ENCODE assay signal across 1 cellular context in genomic region chr5:125657936-125658335, GRCh38.
A peak's percentile ranks its signal among the peaks of the same experiment; 100 is the strongest.
TF ChIP-seq lines count a peak whose summit lies in the region.

No MANE protein-coding gene starts in this region.

TF ChIP-seq in HEK293, 187 proteins besides CTCF, POLR2A, EP300 and RAD21 (continued from another document and continues in another):
- peak; percentile 66; the same call in 1 of the 2 replicates for TF ChIP-seq HIC1 (tag by site-specific recombination; IDR thresholded peaks at IDR 0.05)
- TF ChIP-seq ZXDB (tag by site-specific recombination; IDR thresholded peaks at IDR 0.05): 0 out of 2 replicates have a peak, but pooled peaks have one; percentile 13
- TF ChIP-seq ZNF561 (tag by site-specific recombination; IDR thresholded peaks at IDR 0.05; ENCODE audit: borderline replicate concordance): no peak
- no peak for TF ChIP-seq ZNF518A (tag by site-specific recombination; conservative IDR thresholded peaks at IDR 0.05; ENCODE audit: low read depth)
- no peak for TF ChIP-seq ZNF398 (tag by site-specific recombination; IDR thresholded peaks at IDR 0.05)
- no peak for TF ChIP-seq ZBTB49 (tag by site-specific recombination; IDR thresholded peaks at IDR 0.05; ENCODE audit: low read depth)
- no peak for TF ChIP-seq ZNF132 (tag by site-specific recombination; IDR thresholded peaks at IDR 0.05; ENCODE audit: borderline replicate concordance)
- TF ChIP-seq ZNF121 (tag by site-specific recombination; IDR thresholded peaks at IDR 0.05): no peak
- peak; percentile 80 for TF ChIP-seq ZNF24 (tag by site-specific recombination; IDR thresholded peaks at IDR 0.05)
- no peak for TF ChIP-seq ZNF280C (tag by site-specific recombination; IDR thresholded peaks at IDR 0.05)
- TF ChIP-seq OSR2 (tag by site-specific recombination; IDR thresholded peaks at IDR 0.05): peak; percentile 96
- TF ChIP-seq ZNF148 (tag by site-specific recombination; IDR thresholded peaks at IDR 0.05; ENCODE audit: borderline replicate concordance): no peak
- TF ChIP-seq OVOL3 (tag by site-specific recombination; IDR thresholded peaks at IDR 0.05): no peak
- TF ChIP-seq ZBTB11 (tag by site-specific recombination; conservative IDR thresholded peaks at IDR 0.05; ENCODE audit: low read depth): no peak
- TF ChIP-seq GLI4 (tag by site-specific recombination; IDR thresholded peaks at IDR 0.05): no peak
- TF ChIP-seq ZNF292 (tag by site-specific recombination; IDR thresholded peaks at IDR 0.05; ENCODE audit: borderline replicate concordance, low read depth): no peak
- TF ChIP-seq SCRT1 (tag by site-specific recombination; IDR thresholded peaks at IDR 0.05; ENCODE audit: borderline replicate concordance): no peak
- TF ChIP-seq ZNF223 (tag by site-specific recombination; IDR thresholded peaks at IDR 0.05): no peak
- TF ChIP-seq KLF1 (tag by site-specific recombination; IDR thresholded peaks at IDR 0.05): no peak
- no peak for TF ChIP-seq REPIN1 (tag by site-specific recombination; IDR thresholded peaks at IDR 0.05; ENCODE audit: low read depth)
- peak; percentile 71 for TF ChIP-seq ZBTB21 (tag by site-specific recombination; IDR thresholded peaks at IDR 0.05)
- TF ChIP-seq ZNF362 (tag by site-specific recombination; IDR thresholded peaks at IDR 0.05): no peak
- no peak for TF ChIP-seq ZBTB7A (tag by site-specific recombination; IDR thresholded peaks at IDR 0.05; ENCODE audit: low read depth)
- TF ChIP-seq ZNF621 (tag by site-specific recombination; IDR thresholded peaks at IDR 0.05): no peak
- no peak for TF ChIP-seq ZNF174 (tag by site-specific recombination; IDR thresholded peaks at IDR 0.05)
- no peak for TF ChIP-seq ZFP41 (tag by site-specific recombination; IDR thresholded peaks at IDR 0.05; ENCODE audit: borderline replicate concordance)
- peak; percentile 70; the same call in 1 of the 2 replicates for TF ChIP-seq ZNF10 (tag by site-specific recombination; IDR thresholded peaks at IDR 0.05)
- TF ChIP-seq ZNF16 (tag by site-specific recombination; IDR thresholded peaks at IDR 0.05; ENCODE audit: low read depth): no peak
- TF ChIP-seq ZFHX2 (tag by site-specific recombination; conservative IDR thresholded peaks at IDR 0.05): no peak
- TF ChIP-seq PRDM6 (tag by site-specific recombination; IDR thresholded peaks at IDR 0.05): peak; percentile 63
- no peak for TF ChIP-seq KLF10 (tag by site-specific recombination; IDR thresholded peaks at IDR 0.05)
